Comparison of ENCODE assay signal across 8 cellular contexts in genomic region chr9:132409828-132410528, GRCh38. TPM values are rescaled to one million over a fixed set of nuclear protein-coding genes. Genes with fewer than 3 reads are reported as not detected.
DNase-seq lines count a peak whose midpoint lies in the region; ATAC-seq and TF ChIP-seq lines count a peak whose summit lies in the region.

Gene CFAP77, plus strand, starts transcription at chr9:132410211. Its CDS starts 61 bp downstream, at chr9:132410272.

- H3K36me3 Mint-ChIP-seq in activated T-cell treated with anti-CD3 and anti-CD28 coated beads, Interleukin-2, amount 50 U/mL, for 72 hours (ENCODE audit: insufficient read depth in 2 of 2): peaks cover 2 to 3% of the 10 kb centered on the region in 2 donors
- no peaks in the 10 kb centered on the region for H3K36me3 Mint-ChIP-seq in neural crest cell (ENCODE audit: low read depth)

- H3K4me1 Mint-ChIP-seq in activated T-cell treated with anti-CD3 and anti-CD28 coated beads, Interleukin-2, amount 50 U/mL, for 72 hours (ENCODE audit: low read depth): peaks cover 42% of the 10 kb centered on the region
- peaks cover 42% of the 10 kb centered on the region for H3K4me1 Mint-ChIP-seq in neural crest cell

- peaks cover 38% of the 10 kb centered on the region for H3K27me3 Mint-ChIP-seq in activated T-cell treated with anti-CD3 and anti-CD28 coated beads, Interleukin-2, amount 50 U/mL, for 72 hours (ENCODE audit: low read depth)
- peaks cover 60% of the 10 kb centered on the region for H3K27me3 Mint-ChIP-seq in neural crest cell (ENCODE audit: low read depth)

- H3K27ac Mint-ChIP-seq in activated T-cell treated with anti-CD3 and anti-CD28 coated beads, Interleukin-2, amount 50 U/mL, for 72 hours: no peak within 1 kb of the TSS
- no peak within 1 kb of the TSS for H3K27ac Mint-ChIP-seq in neural crest cell (ENCODE audit: unreplicated experiment)

- no peaks in the 10 kb centered on the region for H3K9me3 Mint-ChIP-seq in activated T-cell treated with anti-CD3 and anti-CD28 coated beads, Interleukin-2, amount 50 U/mL, for 72 hours
- H3K9me3 Mint-ChIP-seq in neural crest cell: no peaks in the 10 kb centered on the region

- H3K4me3 Mint-ChIP-seq in activated T-cell treated with anti-CD3 and anti-CD28 coated beads, Interleukin-2, amount 50 U/mL, for 72 hours: peak within 1 kb of the TSS; percentile 75 to 79
- peak within 1 kb of the TSS; percentile 82 for H3K4me3 Mint-ChIP-seq in neural crest cell

- DNase-seq in DMS 273 (lab: John Stamatoyannopoulos, UW; ENCODE audit: unreplicated experiment) (peak; percentile 72), DMS 273 treated with DMSO at 0.1 percent for 48 hours (lab: John Stamatoyannopoulos, UW) (no peak), NCI-H2196 treated with DMSO at 0.1 percent for 48 hours (lab: John Stamatoyannopoulos, UW; ENCODE audit: unreplicated experiment) (peak; percentile 29), fibroblast of the aortic adventitia (ENCODE audit: low read depth) (peak; percentile 47), neural crest cell (ENCODE audit: low read depth, low spot score) (peak; percentile 44), NCI-H510A (lab: John Stamatoyannopoulos, UW) (no peak), RKO (ENCODE audit: low spot score) (no peak)
- peak; percentile 37 to 41 for DNase-seq in activated T-cell treated with anti-CD3 and anti-CD28 coated beads, Interleukin-2, amount 50 U/mL, for 72 hours

- peak within 1 kb of the TSS; percentile 59 for H3K4me3 ChIP-seq in fibroblast of the aortic adventitia (ENCODE audit: low read depth, low read length)

- TF ChIP-seq CTCF in fibroblast of the aortic adventitia (IDR thresholded peaks at IDR 0.05; ENCODE audit: insufficient read depth, low read length) (no peak), neural crest cell (conservative IDR thresholded peaks at IDR 0.05) (no peak)

- ATAC-seq in activated T-cell treated with anti-CD3 and anti-CD28 coated beads, Interleukin-2, amount 50 U/mL, for 72 hours (replicated peaks in 1 of 2): peak; percentile 21 to 34

RNA-seq across cellular contexts. Expression of gene CFAP77, which starts in this region (rescaled TPM):
- total RNA-seq in activated T-cell treated with anti-CD3 and anti-CD28 coated beads, Interleukin-2, amount 50 U/mL, for 72 hours: not detected
- total RNA-seq in fibroblast of the aortic adventitia (ENCODE audit: low replicate concordance) (not detected in 2 replicates), neural crest cell (0.23 and 0.27 TPM in 2 replicates)

Comparison
In these comparisons a context has a peak if more than half of its experiments do, and no peak if none do; other contexts are left out.
1. DNase-seq: peak in DMS 273 (single experiment) and NCI-H2196 treated with DMSO at 0.1 percent for 48 hours (single experiment); none in DMS 273 treated with DMSO at 0.1 percent for 48 hours (single experiment), NCI-H510A (single experiment) and RKO (single experiment).
2. Peak in DNase-seq and ATAC-seq in activated T-cell treated with anti-CD3 and anti-CD28 coated beads, Interleukin-2, amount 50 U/mL, for 72 hours; RNA of the gene not detected or under 1 TPM.
3. Peak in DNase-seq and H3K4me3 ChIP-seq in fibroblast of the aortic adventitia; RNA of the gene not detected or under 1 TPM.
4. Peak in DNase-seq in neural crest cell; RNA of the gene not detected or under 1 TPM.